In genomic region chr3:170520996-170521395, GRCh38 we compare ENCODE assay signal across 1 cellular context.
TF ChIP-seq lines count a peak whose summit lies in the region.

No MANE protein-coding gene starts in this region.

TF ChIP-seq in GM23338, 12 proteins besides CTCF, POLR2A, EP300 and RAD21 (continued from another document):
- TF ChIP-seq ETS1 (IDR thresholded peaks at IDR 0.05) (no peak), POLR2AphosphoS5 (IDR thresholded peaks at IDR 0.05; ENCODE audit: low read depth) (no peak), REST (IDR thresholded peaks at IDR 0.05; ENCODE audit: unreplicated experiment) (no peak), EZH2phosphoT487 (IDR thresholded peaks at IDR 0.05; ENCODE audit: unreplicated experiment) (no peak), EZH2 (IDR thresholded peaks at IDR 0.05; ENCODE audit: low read depth, unreplicated experiment) (no peak), ZNF114 (CRISPR knock-in tag; IDR thresholded peaks at IDR 0.05) (no peak)
